19 cellular contexts compared by ENCODE assay signal in the genomic region with DNA sequence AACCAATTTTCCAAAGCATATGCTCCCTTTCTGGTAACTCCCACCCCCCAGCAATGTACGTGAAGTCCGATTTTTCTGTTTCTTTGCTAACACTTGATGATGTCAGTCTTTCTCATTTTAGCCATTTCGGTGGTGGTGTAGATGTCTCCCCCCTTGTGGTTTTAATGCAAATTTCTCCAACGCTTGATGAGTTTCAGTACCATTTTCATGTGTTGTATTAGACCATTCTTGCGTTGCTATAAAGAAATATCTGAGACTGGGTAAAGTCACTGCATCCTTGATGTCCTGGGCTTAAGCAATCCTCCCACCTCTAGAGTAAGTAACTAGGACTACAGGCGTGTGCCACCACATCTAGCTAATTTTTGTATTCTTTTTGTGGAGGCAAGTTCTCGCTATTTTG.
DNase-seq lines count a peak whose midpoint lies in the region; ATAC-seq, FAIRE-seq and TF ChIP-seq lines count a peak whose summit lies in the region.
"Had no signal": no experiment of that assay in that cellular context is flagged by ENCODE, and none has a peak within 500 bp of the region (broad histone marks: within the 10 kb centered on the region; RNA-seq: fewer than 3 reads in every experiment).

No MANE protein-coding gene starts in this region.

- H3K9me3 ChIP-seq in vagina (no peaks in the 10 kb centered on the region), body of pancreas (no peaks in the 10 kb centered on the region)
- H3K9me3 ChIP-seq: BE2C, Peyer's patch had no signal

- FAIRE-seq in GM19239 (lab: Jason Lieb, UNC), result no peak
- FAIRE-seq: H1 had no signal

- TF ChIP-seq CTCF in vagina (IDR thresholded peaks at IDR 0.05), result no peak
- no peak for TF ChIP-seq CTCF in body of pancreas (IDR thresholded peaks at IDR 0.05)

- no peak overlapping the region for H3K4me3 ChIP-seq in vagina
- H3K4me3 ChIP-seq in body of pancreas, result no peak overlapping the region
- H3K4me3 ChIP-seq: Peyer's patch had no signal

- DNase-seq in GM19239 (ENCODE audit: insufficient read length, low spot score), result peak; percentile 1
- DNase-seq in D341Med (ENCODE audit: low spot score), result no peak
- no peak for DNase-seq in vagina (ENCODE audit: extremely low spot score in 2 of 2)
- no peak for DNase-seq in activated T-cell treated with anti-CD3 and anti-CD28 coated beads, Interleukin-2, amount 50 U/mL, for 1 hour
- DNase-seq in body of pancreas, result no peak
- DNase-seq: BE2C, EL, GF-D8, KBM-7, NCI-H1105, NCI-H2081, NCI-H2171 treated with DMSO at 0.1 percent for 48 hours, NCI-H524 treated with DMSO at 0.1 percent for 48 hours, NCI-H82, Peyer's patch had no signal

- peak; percentile 60 for ATAC-seq in GM21576 (IDR thresholded peaks at IDR 0.05; ENCODE audit: unreplicated experiment)
- peak; percentile 75 for ATAC-seq in HG03354 (IDR thresholded peaks at IDR 0.05; ENCODE audit: poor library complexity, severe bottlenecking, unreplicated experiment)
- ATAC-seq in body of pancreas, result no peak
- ATAC-seq: SK-N-SH treated with all-trans-retinoic acid at 6 μM for 48 hours had no signal

- H3K27me3 ChIP-seq in vagina (no peaks in the 10 kb centered on the region), body of pancreas (no peaks in the 10 kb centered on the region)
- H3K27me3 ChIP-seq: BE2C, Peyer's patch had no signal

- H3K27ac ChIP-seq in vagina, result no peak overlapping the region
- no peak overlapping the region for H3K27ac ChIP-seq in body of pancreas
- H3K27ac ChIP-seq: Peyer's patch had no signal

- TF ChIP-seq POLR2A in vagina (IDR thresholded peaks at IDR 0.05) (no peak), body of pancreas (IDR thresholded peaks at IDR 0.05) (no peak)

- 96 to 97% methylated on average over 7 of the region's 7 CpGs for whole genome bisulfite sequencing in body of pancreas, 2 donors

- intact Hi-C loops in vagina (cut with DNase I) (no loop called here), body of pancreas (cut with DNase I) (no loop called here)

- H3K4me1 ChIP-seq in vagina (no peaks in the 10 kb centered on the region), body of pancreas (peaks cover 13% of the 10 kb centered on the region)
- H3K4me1 ChIP-seq: BE2C, Peyer's patch had no signal

- H3K36me3 ChIP-seq in vagina (no peaks in the 10 kb centered on the region), body of pancreas (replicated peaks in 1 of 2; ENCODE audit: insufficient read depth in 1 of 2, low read depth in 2 of 2) (no peaks in the 10 kb centered on the region)
- H3K36me3 ChIP-seq: BE2C, Peyer's patch had no signal
